In genomic region chr19:49641688-49642487, GRCh38 we compare ENCODE assay signal across 8 cellular contexts.
DNase-seq lines count a peak whose midpoint lies in the region; ATAC-seq lines count a peak whose summit lies in the region.

Gene SCAF1, plus strand, starts transcription at chr19:49642209. Its CDS starts 2,818 bp downstream, at chr19:49645027.

- peaks cover 44 to 67% (median 64%) of the 10 kb centered on the region in 10 experiments for H3K4me1 ChIP-seq in BLaER1 treated with 17β-estradiol and CSF1 and Interleukin-3, amounts not matched to agents 10 nM and 100 nM

- ATAC-seq in GM19351 (IDR thresholded peaks at IDR 0.05; ENCODE audit: unreplicated experiment) (peak; percentile 51), HG03521 (IDR thresholded peaks at IDR 0.05; ENCODE audit: unreplicated experiment) (peak; percentile 61)

- H3K36me3 ChIP-seq in BLaER1 treated with 17β-estradiol and CSF1 and Interleukin-3, amounts not matched to agents 10 nM and 100 nM, result peaks cover 23 to 29% (median 28%) of the 10 kb centered on the region in 11 experiments

- peaks cover 12 to 35% (median 26%) of the 10 kb centered on the region in 11 experiments; a peak in 19 of 22 replicates for H4K20me1 ChIP-seq in BLaER1 treated with 17β-estradiol and CSF1 and Interleukin-3, amounts not matched to agents 10 nM and 100 nM

- peak within 1 kb of the TSS; percentile 97 to 100 (median 99) for H3K9ac ChIP-seq in BLaER1 treated with 17β-estradiol and CSF1 and Interleukin-3, amounts not matched to agents 10 nM and 100 nM

- peak within 1 kb of the TSS; percentile 97 to 99 (median 99) for H3K4me2 ChIP-seq in BLaER1 treated with 17β-estradiol and CSF1 and Interleukin-3, amounts not matched to agents 10 nM and 100 nM

- H3K4me3 ChIP-seq in BLaER1 treated with 17β-estradiol and CSF1 and Interleukin-3, amounts not matched to agents 10 nM and 100 nM, result peak within 1 kb of the TSS; percentile 89 to 100 (median 98)

- H3K27me3 ChIP-seq in BLaER1 treated with 17β-estradiol and CSF1 and Interleukin-3, amounts not matched to agents 10 nM and 100 nM, result no peaks in the 10 kb centered on the region

- peak within 1 kb of the TSS; percentile 94 to 99 (median 97) for H3K27ac ChIP-seq in BLaER1 treated with 17β-estradiol and CSF1 and Interleukin-3, amounts not matched to agents 10 nM and 100 nM

- DNase-seq in NCI-H748 treated with DMSO at 0.1 percent for 48 hours (lab: John Stamatoyannopoulos, UW) (peak; percentile 98), dedifferentiated amniotic fluid mesenchymal stem cell (ENCODE audit: extremely low spot score) (peak; percentile 99), left kidney (ENCODE audit: low read depth, low spot score) (peak; percentile 99)
- peak; percentile 98 for DNase-seq in activated CD4-positive, alpha-beta T cell treated with anti-CD3 and anti-CD28 coated beads, Interleukin-2, amount 50 U/mL, for 24 hours (ENCODE audit: low read depth in 1 of 2, low spot score in 1 of 2)
- peak; percentile 99 for DNase-seq in stimulated activated CD4-positive, alpha-beta T cell treated with anti-CD3 and anti-CD28 coated beads, Interleukin-2, amount 100 ng/mL, for 24 hours

- H3K9me3 ChIP-seq in BLaER1 treated with 17β-estradiol and CSF1 and Interleukin-3, amounts not matched to agents 10 nM and 100 nM (replicated peaks in 1 of 11), result no peaks in the 10 kb centered on the region

Comparison
In these comparisons a context has a peak if more than half of its experiments do, and no peak if none do; other contexts are left out.
1. Peak in every context shown above with its lines: DNase-seq, ATAC-seq, H3K4me3 ChIP-seq and H3K27ac ChIP-seq.